ENCODE assay signal across 27 cellular contexts in genomic region chr9:124854161-124854560, GRCh38. TPM values are rescaled to one million over a fixed set of nuclear protein-coding genes. Genes with fewer than 3 reads are reported as not detected.
DNase-seq lines count a peak whose midpoint lies in the region; ATAC-seq and TF ChIP-seq lines count a peak whose summit lies in the region.
"Had no signal": no experiment of that assay in that cellular context is flagged by ENCODE, and none has a peak within 500 bp of the region (broad histone marks: within the 10 kb centered on the region; RNA-seq: fewer than 3 reads in every experiment).

No MANE protein-coding gene starts in this region.

- H3K27me3 ChIP-seq in left ventricle myocardium inferior (ENCODE audit: low read depth) (no peaks in the 10 kb centered on the region), layer of hippocampus (ENCODE audit: control insufficient read depth, insufficient read depth, low read length) (no peaks in the 10 kb centered on the region)
- H3K27me3 ChIP-seq: brain microvascular endothelial cell, dorsolateral prefrontal cortex, gastroesophageal sphincter, SJCRH30, tibial artery had no signal

- CTCF ChIA-PET in activated naive CD4-positive, alpha-beta T cell treated with anti-CD3 and anti-CD28 coated beads for 36 hours (lab: Charles Lee), result interaction anchor here (0.7 to 10.1 kb wide), 18 partner anchors 12 to 521 kb away, joined by 3 to 315 read pairs (median 4); partner anchors contain the start of genes NR6A1, OLFML2A and SCAI

- peaks cover 22% of the 10 kb centered on the region for H3K36me3 ChIP-seq in left ventricle myocardium inferior

- H3K9me3 ChIP-seq in left ventricle myocardium inferior (replicated peaks), result no peaks in the 10 kb centered on the region
- H3K9me3 ChIP-seq in T-helper 17 cell (ENCODE audit: control insufficient read depth, low read length, poor library complexity, severe bottlenecking), result no peaks in the 10 kb centered on the region
- H3K9me3 ChIP-seq: gastroesophageal sphincter, SJCRH30, tibial artery had no signal

- no peak for TF ChIP-seq CTCF in left ventricle myocardium inferior (IDR thresholded peaks at IDR 0.05; ENCODE audit: borderline replicate concordance)
- TF ChIP-seq CTCF in type B pancreatic cell (conservative IDR thresholded peaks at IDR 0.05), result no peak

- no peak for ATAC-seq in Right ventricle myocardium inferior
- no peak for ATAC-seq in T-helper 17 cell
- ATAC-seq in GM18505 (IDR thresholded peaks at IDR 0.05; ENCODE audit: unreplicated experiment), result no peak
- ATAC-seq in GM18870 (IDR thresholded peaks at IDR 0.05; ENCODE audit: unreplicated experiment), result no peak

- intact Hi-C loops in left ventricle myocardium inferior (cut with micrococcal nuclease) (no loop called here), Right ventricle myocardium inferior (cut with DNase I) (no loop called here)
- intact Hi-C loops in activated naive CD4-positive, alpha-beta T cell treated with anti-CD3 and anti-CD28 coated beads for 36 hours (cut with micrococcal nuclease), result no loop called here

- DNase-seq in left ventricle myocardium inferior (no peak), Right ventricle myocardium inferior (ENCODE audit: missing footprints) (no peak), T-helper 17 cell (no peak), type B pancreatic cell (ENCODE audit: extremely low spot score, unreplicated experiment) (no peak)
- no peak for DNase-seq in activated naive CD4-positive, alpha-beta T cell treated with anti-CD3 and anti-CD28 coated beads for 36 hours
- DNase-seq: activated CD4-positive, alpha-beta T cell treated with anti-CD3 and anti-CD28 coated beads for 48 hours; activated naive CD4-positive, alpha-beta T cell treated with Interleukin-2 at 50 U/mL for 16 hours; brain microvascular endothelial cell; DMS153; dorsolateral prefrontal cortex; HCEC 1CT; NCI-H146; NCI-H2107; nephron progenitor cell; SJCRH30; stimulated activated CD4-positive, alpha-beta T cell treated with anti-CD3 and anti-CD28 coated beads, Interleukin-2, amount 100 ng/mL, for 24 hours; stimulated activated CD8-positive, alpha-beta memory T cell treated with anti-CD3 and anti-CD28 coated beads, Interleukin-4, amount 100 ng/mL, for 48 hours; tibial artery had no signal

- no peak for TF ChIP-seq POLR2A in GM18505 (IDR thresholded peaks at IDR 0.05; ENCODE audit: borderline replicate concordance, extremely low read depth, insufficient read depth, insufficient read length)

- H3K27ac Mint-ChIP-seq in T-helper 17 cell (peak overlapping the region; percentile 93), type B pancreatic cell (no peak overlapping the region)
- no peak overlapping the region for H3K27ac Mint-ChIP-seq in activated naive CD4-positive, alpha-beta T cell treated with anti-CD3 and anti-CD28 coated beads for 36 hours

- H3K4me3 Mint-ChIP-seq in T-helper 17 cell (no peak overlapping the region), type B pancreatic cell (peak overlapping the region; percentile 34)
- H3K4me3 Mint-ChIP-seq in activated naive CD4-positive, alpha-beta T cell treated with anti-CD3 and anti-CD28 coated beads for 36 hours, result no peak overlapping the region

- no peak overlapping the region for H3K4me3 ChIP-seq in left ventricle myocardium inferior
- H3K4me3 ChIP-seq: lung had no signal

- peaks cover 49% of the 10 kb centered on the region for H3K4me1 ChIP-seq in left ventricle myocardium inferior

- no peaks in the 10 kb centered on the region for H3K9me3 Mint-ChIP-seq in type B pancreatic cell
- H3K9me3 Mint-ChIP-seq in activated naive CD4-positive, alpha-beta T cell treated with anti-CD3 and anti-CD28 coated beads for 36 hours, result no peaks in the 10 kb centered on the region
- H3K9me3 Mint-ChIP-seq: nephron progenitor cell had no signal

- H3K36me3 Mint-ChIP-seq in T-helper 17 cell (ENCODE audit: low read depth), result no peaks in the 10 kb centered on the region
- no peaks in the 10 kb centered on the region for H3K36me3 Mint-ChIP-seq in type B pancreatic cell
- H3K36me3 Mint-ChIP-seq in activated naive CD4-positive, alpha-beta T cell treated with anti-CD3 and anti-CD28 coated beads for 36 hours (ENCODE audit: low read depth), result peaks cover 18% of the 10 kb centered on the region

- H3K27ac ChIP-seq in left ventricle myocardium inferior (replicated peaks) (peak overlapping the region; percentile 95), layer of hippocampus (ENCODE audit: low read depth, low read length) (peak overlapping the region; percentile 77)
- H3K27ac ChIP-seq: brain microvascular endothelial cell, SJCRH30 had no signal

- H3K4me1 Mint-ChIP-seq in T-helper 17 cell (peaks cover 11% of the 10 kb centered on the region), type B pancreatic cell (ENCODE audit: unreplicated experiment) (peaks cover 12% of the 10 kb centered on the region)
- peaks cover 32% of the 10 kb centered on the region for H3K4me1 Mint-ChIP-seq in activated naive CD4-positive, alpha-beta T cell treated with anti-CD3 and anti-CD28 coated beads for 36 hours (ENCODE audit: low read depth)

- no peaks in the 10 kb centered on the region for H3K27me3 Mint-ChIP-seq in T-helper 17 cell
- H3K27me3 Mint-ChIP-seq in type B pancreatic cell, result peaks cover 3% of the 10 kb centered on the region
- H3K27me3 Mint-ChIP-seq in activated naive CD4-positive, alpha-beta T cell treated with anti-CD3 and anti-CD28 coated beads for 36 hours (ENCODE audit: low read depth), result no peaks in the 10 kb centered on the region

RNA-seq across cellular contexts. Expression of gene WDR38, which starts 0.9 kb away (rescaled TPM):
- total RNA-seq in left ventricle myocardium inferior (not detected), Right ventricle myocardium inferior (not detected), T-helper 17 cell (not detected), type B pancreatic cell (ENCODE audit: low replicate concordance) (0.75 TPM in 1 of 2 replicates, not detected in the other)
- total RNA-seq in activated naive CD4-positive, alpha-beta T cell treated with anti-CD3 and anti-CD28 coated beads for 36 hours, result not detected
- total RNA-seq: chondrocyte, fibroblast of lung, gastroesophageal sphincter, mononuclear cell, right cardiac atrium, SJCRH30 had no signal

RNA-seq across cellular contexts. Expression of gene RPL35, which starts 7.6 kb away (rescaled TPM):
- total RNA-seq in left ventricle myocardium inferior (686 TPM), Right ventricle myocardium inferior (752 TPM), T-helper 17 cell (1,000 to 10,000 TPM; 1,657 to 1,708 TPM), type B pancreatic cell (ENCODE audit: low replicate concordance) (1,370 and 1,381 TPM in 2 replicates)
- total RNA-seq in activated naive CD4-positive, alpha-beta T cell treated with anti-CD3 and anti-CD28 coated beads for 36 hours, result 1,000 to 10,000 TPM; 2,701 to 2,729 TPM

RNA-seq across cellular contexts. Expression of gene ARPC5L, which starts 7.8 kb away (rescaled TPM):
- total RNA-seq in left ventricle myocardium inferior (39.2 TPM), Right ventricle myocardium inferior (41.8 TPM), T-helper 17 cell (10 to 100 TPM; 37.5 to 44.7 TPM), type B pancreatic cell (ENCODE audit: low replicate concordance) (37.9 and 38.9 TPM in 2 replicates)
- total RNA-seq in activated naive CD4-positive, alpha-beta T cell treated with anti-CD3 and anti-CD28 coated beads for 36 hours, result 100 to 1,000 TPM; 116 to 123 TPM
